In genomic region chr11:130612291-130612802, GRCh38 we compare ENCODE assay signal across 17 cellular contexts.
A peak's percentile ranks its signal among the peaks of the same experiment; 100 is the strongest.
DNase-seq lines count a peak whose midpoint lies in the region; ATAC-seq and TF ChIP-seq lines count a peak whose summit lies in the region.
"Had no signal": no experiment of that assay in that cellular context is flagged by ENCODE, and none has a peak within 500 bp of the region (broad histone marks: within the 10 kb centered on the region; RNA-seq: fewer than 3 reads in every experiment).

No MANE protein-coding gene starts in this region.

- no peak for TF ChIP-seq CTCF in AG04449 (IDR thresholded peaks at IDR 0.05; ENCODE audit: insufficient read depth, low read length, missing control alignments)
- TF ChIP-seq CTCF in CD8-positive, alpha-beta T cell (IDR thresholded peaks at IDR 0.05) = no peak

- H3K36me3 Mint-ChIP-seq in CD8-positive, alpha-beta T cell = no peaks in the 10 kb centered on the region
- H3K36me3 Mint-ChIP-seq in activated CD8-positive, alpha-beta memory T cell treated with anti-CD3 and anti-CD28 coated beads, Interleukin-2, amount 10 ng/mL, durations not matched to agents 7 days and 5 days = no peaks in the 10 kb centered on the region

- no peaks in the 10 kb centered on the region for H3K79me1 ChIP-seq in mesendoderm (ENCODE audit: low read length)

- no peak overlapping the region for H3K23ac ChIP-seq in mesendoderm (ENCODE audit: low read length)

- H3K36me3 ChIP-seq in mesendoderm (ENCODE audit: control insufficient read depth, insufficient read depth, low read length) = no peaks in the 10 kb centered on the region
- no peaks in the 10 kb centered on the region for H3K36me3 ChIP-seq in CD8-positive, alpha-beta T cell (ENCODE audit: insufficient read depth, low read length)
- H3K36me3 ChIP-seq: adrenal gland, BE2C, heart right ventricle, MG63 had no signal

- H4K5ac ChIP-seq in mesendoderm (ENCODE audit: low read length) = no peak overlapping the region

- POLR2A ChIA-PET in AG04449 (lab: Yijun Ruan, JAX) = interaction anchor here (0.6 kb wide), 1 partner anchor 22 kb away, joined by 3 read pairs; no protein-coding TSS in a partner anchor
- POLR2A ChIA-PET in CD8-positive, alpha-beta T cell (lab: Charles Lee) = no interaction called here

- H3K56ac ChIP-seq in mesendoderm (ENCODE audit: low read length) = no peak overlapping the region

- no peak overlapping the region for H3K4me2 ChIP-seq in mesendoderm (ENCODE audit: low read length)

- no peaks in the 10 kb centered on the region for H3K79me2 ChIP-seq in mesendoderm (ENCODE audit: control insufficient read depth, insufficient read depth, low read length)

- no peaks in the 10 kb centered on the region for H3K9me3 ChIP-seq in CD8-positive, alpha-beta T cell (ENCODE audit: low read length)
- H3K9me3 ChIP-seq: adrenal gland, BE2C, heart right ventricle, MG63 had no signal

- H2BK15ac ChIP-seq in mesendoderm (replicated peaks; ENCODE audit: low read depth) = no peak overlapping the region

- H3K18ac ChIP-seq in mesendoderm (ENCODE audit: low read length) = no peak overlapping the region

- H2BK5ac ChIP-seq in mesendoderm (ENCODE audit: low read length) = no peak overlapping the region

- no peak overlapping the region for H3K4me3 ChIP-seq in AG04449 (ENCODE audit: low read depth, low read length)
- H3K4me3 ChIP-seq in mesendoderm (ENCODE audit: low read length) = no peak overlapping the region
- H3K4me3 ChIP-seq in CD8-positive, alpha-beta T cell (ENCODE audit: low read depth, low read length) = no peak overlapping the region
- H3K4me3 ChIP-seq: adrenal gland, heart right ventricle, MG63 had no signal

- H4K8ac ChIP-seq in mesendoderm (ENCODE audit: low read depth, low read length) = no peak overlapping the region

- no peaks in the 10 kb centered on the region for H3K27me3 ChIP-seq in mesendoderm (ENCODE audit: insufficient read depth, low read length, poor library complexity)
- H3K27me3 ChIP-seq in CD8-positive, alpha-beta T cell (ENCODE audit: insufficient read depth, low read length) = no peaks in the 10 kb centered on the region
- H3K27me3 ChIP-seq: adrenal gland, BE2C, heart right ventricle, MG63 had no signal

- no peak overlapping the region for H3K9ac ChIP-seq in mesendoderm (ENCODE audit: low read length)

- CTCF ChIA-PET in AG04449 (lab: Yijun Ruan, JAX) = interaction anchor here (1.2 to 1.6 kb wide), 3 partner anchors 177 to 247 kb away, joined by 3 to 4 read pairs (median 4); no protein-coding TSS in a partner anchor
- CTCF ChIA-PET in CD8-positive, alpha-beta T cell (lab: Charles Lee) = no interaction called here
- CTCF ChIA-PET in activated CD8-positive, alpha-beta memory T cell treated with anti-CD3 and anti-CD28 coated beads, Interleukin-2, amount 10 ng/mL, durations not matched to agents 7 days and 5 days (lab: Charles Lee) = no interaction called here

- peaks cover 7% of the 10 kb centered on the region for H3K27me3 Mint-ChIP-seq in CD8-positive, alpha-beta T cell (ENCODE audit: low read depth)
- H3K27me3 Mint-ChIP-seq in activated CD8-positive, alpha-beta memory T cell treated with anti-CD3 and anti-CD28 coated beads, Interleukin-2, amount 10 ng/mL, durations not matched to agents 7 days and 5 days = peaks cover 5% of the 10 kb centered on the region

- no peaks in the 10 kb centered on the region for H3K4me1 ChIP-seq in mesendoderm (ENCODE audit: control insufficient read depth, low read depth, low read length)
- H3K4me1 ChIP-seq in CD8-positive, alpha-beta T cell (ENCODE audit: insufficient read depth, low read length) = no peaks in the 10 kb centered on the region
- H3K4me1 ChIP-seq: adrenal gland, BE2C had no signal

- H3K4me3 Mint-ChIP-seq in CD8-positive, alpha-beta T cell = no peak overlapping the region
- no peak overlapping the region for H3K4me3 Mint-ChIP-seq in activated CD8-positive, alpha-beta memory T cell treated with anti-CD3 and anti-CD28 coated beads, Interleukin-2, amount 10 ng/mL, durations not matched to agents 7 days and 5 days

- no peaks in the 10 kb centered on the region for H3K9me3 Mint-ChIP-seq in CD8-positive, alpha-beta T cell
- no peaks in the 10 kb centered on the region for H3K9me3 Mint-ChIP-seq in activated CD8-positive, alpha-beta memory T cell treated with anti-CD3 and anti-CD28 coated beads, Interleukin-2, amount 10 ng/mL, durations not matched to agents 7 days and 5 days (ENCODE audit: low read depth)

- intact Hi-C loops in CD8-positive, alpha-beta T cell (cut with DNase I, micrococcal nuclease) = no loop called here

- H3K4ac ChIP-seq in mesendoderm (ENCODE audit: low read depth, low read length) = no peak overlapping the region

- no peak for ATAC-seq in GM18861 (IDR thresholded peaks at IDR 0.05; ENCODE audit: unreplicated experiment)
- ATAC-seq in CD8-positive, alpha-beta T cell = no peak
- ATAC-seq in activated CD8-positive, alpha-beta memory T cell treated with anti-CD3 and anti-CD28 coated beads, Interleukin-2, amount 10 ng/mL, durations not matched to agents 7 days and 5 days = no peak

- H2AK5ac ChIP-seq in mesendoderm (ENCODE audit: low read length) = no peak overlapping the region

- H3K4me1 Mint-ChIP-seq in CD8-positive, alpha-beta T cell (ENCODE audit: low read depth) = no peaks in the 10 kb centered on the region
- no peaks in the 10 kb centered on the region for H3K4me1 Mint-ChIP-seq in activated CD8-positive, alpha-beta memory T cell treated with anti-CD3 and anti-CD28 coated beads, Interleukin-2, amount 10 ng/mL, durations not matched to agents 7 days and 5 days

- WGBS in mesendoderm (ENCODE audit: extremely low coverage, insufficient coverage, low lambda C conversion rate) = no CpG with 5 or more reads among the region's 2 CpGs

- no peak overlapping the region for H2BK120ac ChIP-seq in mesendoderm (ENCODE audit: low read depth, low read length)

- no peak overlapping the region for H3K27ac Mint-ChIP-seq in CD8-positive, alpha-beta T cell
- no peak overlapping the region for H3K27ac Mint-ChIP-seq in activated CD8-positive, alpha-beta memory T cell treated with anti-CD3 and anti-CD28 coated beads, Interleukin-2, amount 10 ng/mL, durations not matched to agents 7 days and 5 days

- DNase-seq in AG04449 (ENCODE audit: low read depth, low spot score) = peak; percentile 81
- DNase-seq in LHCN-M2 (ENCODE audit: low read depth) = peak; percentile 24
- DNase-seq in dedifferentiated amniotic fluid mesenchymal stem cell (ENCODE audit: extremely low spot score) = peak; percentile 31
- DNase-seq in mesendoderm = peak; percentile 38
- DNase-seq in CD8-positive, alpha-beta T cell = no peak
- DNase-seq in AML-193 (lab: John Stamatoyannopoulos, UW) = no peak
- DNase-seq in activated CD8-positive, alpha-beta memory T cell treated with anti-CD3 and anti-CD28 coated beads, Interleukin-2, amount 10 ng/mL, durations not matched to agents 7 days and 5 days = no peak
- DNase-seq: activated CD4-positive, CD25-positive, alpha-beta regulatory T cell; activated T-cell treated with anti-CD3 and anti-CD28 coated beads for 4 hours; BE2C; DMS79; effector memory CD4-positive, alpha-beta T cell; heart right ventricle; NK-92 treated with Interleukin-12 subunit alpha and Interleukin-12 subunit beta, amount 100 ng/mL, for 24 hours had no signal

- H3K27ac ChIP-seq in mesendoderm (ENCODE audit: low read depth, low read length) = no peak overlapping the region
- no peak overlapping the region for H3K27ac ChIP-seq in CD8-positive, alpha-beta T cell (ENCODE audit: low read depth, low read length)
- H3K27ac ChIP-seq: adrenal gland had no signal

Comparison
In these comparisons a context has a peak if more than half of its experiments do, and no peak if none do; other contexts are left out.
1. DNase-seq: peak in AG04449 (single experiment), LHCN-M2 (single experiment), dedifferentiated amniotic fluid mesenchymal stem cell (single experiment) and mesendoderm (single experiment); none in CD8-positive, alpha-beta T cell (0 of 7), AML-193 (0 of 2) and activated CD8-positive, alpha-beta memory T cell treated with anti-CD3 and anti-CD28 coated beads, Interleukin-2, amount 10 ng/mL, durations not matched to agents 7 days and 5 days (single experiment).